In the genomic region with DNA sequence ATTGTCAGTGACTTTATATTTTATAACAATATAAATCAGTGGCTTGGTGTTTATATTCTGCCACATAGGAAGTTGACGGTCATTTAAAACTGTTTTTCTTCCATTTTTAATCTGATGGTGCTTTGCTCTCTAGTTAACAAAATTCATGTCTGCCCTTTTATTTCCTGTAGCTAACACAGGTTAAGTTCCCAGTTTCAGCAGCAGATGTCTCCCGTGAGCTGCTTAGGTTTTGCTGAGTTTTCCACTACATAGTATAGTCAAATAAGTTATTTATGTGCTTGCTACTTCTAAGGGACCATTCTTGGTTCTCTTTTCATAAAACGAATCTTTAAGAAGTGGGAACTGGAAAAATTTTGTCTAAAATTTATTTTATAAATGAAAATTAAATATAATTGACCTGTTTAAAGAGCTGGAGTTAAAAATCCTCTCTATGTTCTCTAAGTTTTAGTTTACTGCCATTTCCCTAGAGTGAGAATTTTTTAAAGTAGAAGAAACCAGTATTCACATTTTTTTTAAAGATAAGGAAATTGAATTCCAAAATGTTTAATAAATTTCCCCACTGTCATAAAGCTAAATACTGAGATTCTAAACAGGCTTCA, we compare ENCODE assay signal across 8 cellular contexts. TPM values are rescaled to one million over a fixed set of nuclear protein-coding genes. Genes with fewer than 3 reads are reported as not detected.
DNase-seq lines count a peak whose midpoint lies in the region; ATAC-seq, FAIRE-seq and TF ChIP-seq lines count a peak whose summit lies in the region.

No MANE protein-coding gene starts in this region.

- TF ChIP-seq CTCF in AG04449 (IDR thresholded peaks at IDR 0.05; ENCODE audit: insufficient read depth, low read length, missing control alignments): peak; percentile 66
- peak; percentile 66 for TF ChIP-seq CTCF in OCI-LY3 (IDR thresholded peaks at IDR 0.05; ENCODE audit: low read depth, low read length)
- peak in 5 of 6 experiments; percentile 69 to 77 (median 74) for TF ChIP-seq CTCF in upper lobe of left lung (IDR thresholded peaks at IDR 0.05)

- no peak overlapping the region for H3K4me3 Mint-ChIP-seq in activated T-cell treated with anti-CD3 and anti-CD28 coated beads, Interleukin-2, amount 50 U/mL, for 72 hours

- no peak overlapping the region for H3K4me2 ChIP-seq in OCI-LY3 (ENCODE audit: low read length)

- H3K79me2 ChIP-seq in OCI-LY3 (ENCODE audit: low read length): no peaks in the 10 kb centered on the region

- 9 to 17% methylated on average over 3 of the region's 3 CpGs for WGBS in upper lobe of left lung, 2 donors

- H3K27ac ChIP-seq in OCI-LY3 (ENCODE audit: low read length) (no peak overlapping the region), upper lobe of left lung (no peak overlapping the region)

- CTCF ChIA-PET in AG04449 (lab: Yijun Ruan, JAX): interaction anchor here (0.7 to 13.9 kb wide), 46 partner anchors 8 to 353 kb away, joined by 3 to 336 read pairs (median 5); a partner anchor contains a TSS

- H3K36me3 ChIP-seq in OCI-LY3 (replicated peaks; ENCODE audit: low read depth, low read length): peaks cover under 1% of the 10 kb centered on the region
- peaks cover 0 to 45% (median 12%) of the 10 kb centered on the region in 4 donors for H3K36me3 ChIP-seq in upper lobe of left lung

- no peaks in the 10 kb centered on the region for H3K27me3 ChIP-seq in OCI-LY3 (ENCODE audit: low read depth, low read length)
- H3K27me3 ChIP-seq in upper lobe of left lung: no peaks in the 10 kb centered on the region

- no peaks in the 10 kb centered on the region for H3K27me3 Mint-ChIP-seq in activated T-cell treated with anti-CD3 and anti-CD28 coated beads, Interleukin-2, amount 50 U/mL, for 72 hours (ENCODE audit: low read depth)

- ATAC-seq in HG03139 (IDR thresholded peaks at IDR 0.05; ENCODE audit: unreplicated experiment) (peak; percentile 70), upper lobe of left lung (ENCODE audit: low FRiP score in 2 of 2) (peak in 1 of 2 donors; percentile 89)
- ATAC-seq in activated T-cell treated with anti-CD3 and anti-CD28 coated beads, Interleukin-2, amount 50 U/mL, for 72 hours (replicated peaks in 1 of 2): peak; percentile 62 to 66

- peaks cover 8% of the 10 kb centered on the region for H3K4me1 Mint-ChIP-seq in activated T-cell treated with anti-CD3 and anti-CD28 coated beads, Interleukin-2, amount 50 U/mL, for 72 hours (ENCODE audit: low read depth)

- H2AFZ ChIP-seq in OCI-LY3 (ENCODE audit: low read depth, low read length): no peak overlapping the region

- DNase-seq in AG04449 (ENCODE audit: low read depth, low spot score) (peak; percentile 26), GM12891 (ENCODE audit: insufficient read length, low spot score) (no peak), fibroblast of the conjunctiva (ENCODE audit: low read depth) (peak; percentile 61), occipital lobe (lab: John Stamatoyannopoulos, UW) (peak; percentile 44), upper lobe of left lung (peak in 1 of 2 donors; percentile 25)
- DNase-seq in activated T-cell treated with anti-CD3 and anti-CD28 coated beads, Interleukin-2, amount 50 U/mL, for 72 hours: peak; percentile 48 to 58

- H3K9me3 Mint-ChIP-seq in activated T-cell treated with anti-CD3 and anti-CD28 coated beads, Interleukin-2, amount 50 U/mL, for 72 hours: peaks cover 4 to 6% of the 10 kb centered on the region in 2 donors

- no peaks in the 10 kb centered on the region for H4K20me1 ChIP-seq in OCI-LY3 (ENCODE audit: insufficient read depth, low read length)

- POLR2A ChIA-PET in AG04449 (lab: Yijun Ruan, JAX): interaction anchor here (0.5 to 0.6 kb wide), 2 partner anchors 20 to 47 kb away, joined by 3 read pairs; no protein-coding TSS in a partner anchor

- peaks cover 11 to 26% of the 10 kb centered on the region in 2 donors for H3K36me3 Mint-ChIP-seq in activated T-cell treated with anti-CD3 and anti-CD28 coated beads, Interleukin-2, amount 50 U/mL, for 72 hours (ENCODE audit: insufficient read depth in 2 of 2)

- peak; percentile 78 for FAIRE-seq in GM12891 (lab: Jason Lieb, UNC)

- TF ChIP-seq EP300 in upper lobe of left lung (IDR thresholded peaks at IDR 0.05): no peak

- peak overlapping the region; percentile 96 for H3K27ac Mint-ChIP-seq in activated T-cell treated with anti-CD3 and anti-CD28 coated beads, Interleukin-2, amount 50 U/mL, for 72 hours

- H3K4me3 ChIP-seq in AG04449 (ENCODE audit: low read depth, low read length): no peak overlapping the region
- H3K4me3 ChIP-seq in OCI-LY3 (ENCODE audit: low read length): no peak overlapping the region
- H3K4me3 ChIP-seq in upper lobe of left lung: no peak overlapping the region

- no peak overlapping the region for H3K9ac ChIP-seq in OCI-LY3 (ENCODE audit: low read length)

- no peaks in the 10 kb centered on the region; the same call in 1 of the 2 replicates for H3K4me1 ChIP-seq in OCI-LY3 (ENCODE audit: low read length)
- no peaks in the 10 kb centered on the region for H3K4me1 ChIP-seq in upper lobe of left lung

- H3K9me3 ChIP-seq in OCI-LY3 (ENCODE audit: insufficient read depth, low read length) (no peaks in the 10 kb centered on the region), upper lobe of left lung (peaks cover 8 to 16% (median 11%) of the 10 kb centered on the region in 4 donors)

- no peak for TF ChIP-seq POLR2A in GM12891 (IDR thresholded peaks at IDR 0.05; ENCODE audit: low read depth, low read length)
- no peak for TF ChIP-seq POLR2A in upper lobe of left lung (IDR thresholded peaks at IDR 0.05)

TF ChIP-seq in GM12891, 5 proteins besides CTCF, POLR2A, EP300 and RAD21:
- TF ChIP-seq POU2F2 (IDR thresholded peaks at IDR 0.05; ENCODE audit: low read depth, low read length) (no peak), SPI1 (IDR thresholded peaks at IDR 0.05; ENCODE audit: low read depth, low read length) (no peak), PAX5 (IDR thresholded peaks at IDR 0.05; ENCODE audit: insufficient read depth, low read length, severe bottlenecking) (no peak), TAF1 (IDR thresholded peaks at IDR 0.05; ENCODE audit: low read depth, low read length) (no peak), POLR2AphosphoS5 (IDR thresholded peaks at IDR 0.05; ENCODE audit: low read depth, low read length) (no peak)

RNA-seq across cellular contexts. Expression of a gene that starts 20.6 kb away (rescaled TPM):
- polyA plus RNA-seq in GM12891 (2012; ENCODE audit: low read depth, missing spikeins): 0.72 TPM
- total RNA-seq in activated T-cell treated with anti-CD3 and anti-CD28 coated beads, Interleukin-2, amount 50 U/mL, for 72 hours: not detected
- total RNA-seq in occipital lobe: 0.62 TPM
- total RNA-seq in upper lobe of left lung: 1 to 10 TPM in 1 of 6 donors, under 1 TPM in 4, not detected in 1; 0.15 to 1.0 (median 0.37) TPM

RNA-seq across cellular contexts. Expression of a gene that starts 47.5 kb away (rescaled TPM):
- polyA plus RNA-seq in GM12891 (2012; ENCODE audit: low read depth, missing spikeins): 62.6 TPM
- 10 to 100 TPM; 64.2 to 66.8 TPM for total RNA-seq in activated T-cell treated with anti-CD3 and anti-CD28 coated beads, Interleukin-2, amount 50 U/mL, for 72 hours
- total RNA-seq in occipital lobe: 111 TPM
- 10 to 100 TPM; 24.6 to 68.1 (median 57.0) TPM for total RNA-seq in upper lobe of left lung
